ENCODE assay signal across 14 cellular contexts in genomic region chrX:2632533-2633504, GRCh38. TPM values are rescaled to one million over a fixed set of nuclear protein-coding genes. Genes with fewer than 3 reads are reported as not detected.
A peak's percentile ranks its signal among the peaks of the same experiment; 100 is the strongest.
DNase-seq lines count a peak whose midpoint lies in the region; ATAC-seq and TF ChIP-seq lines count a peak whose summit lies in the region.
"Had no signal": no experiment of that assay in that cellular context is flagged by ENCODE, and none has a peak within 500 bp of the region (broad histone marks: within the 10 kb centered on the region; RNA-seq: fewer than 3 reads in every experiment).

No MANE protein-coding gene starts in this region.

- H3K4me1 ChIP-seq in neuronal stem cell (ENCODE audit: control insufficient read depth in 2 of 2, insufficient read depth in 1 of 2, low read depth in 1 of 2, low read length in 2 of 2): no peaks in the 10 kb centered on the region
- H3K4me1 ChIP-seq: BE2C, parathyroid adenoma had no signal

- H3K27me3 ChIP-seq in SU-DHL-6 (ENCODE audit: low read length) (no peaks in the 10 kb centered on the region), neuronal stem cell (ENCODE audit: control insufficient read depth in 3 of 3, insufficient read depth in 3 of 3, low read depth in 1 of 3, low read length in 3 of 3) (no peaks in the 10 kb centered on the region)
- H3K27me3 ChIP-seq: BE2C, cardiac muscle cell had no signal

- H4K8ac ChIP-seq in neuronal stem cell (ENCODE audit: low read depth, low read length): no peak overlapping the region

- peak; percentile 43 for ATAC-seq in GM18909 (IDR thresholded peaks at IDR 0.05; ENCODE audit: poor library complexity, unreplicated experiment)
- ATAC-seq: SK-N-SH treated with all-trans-retinoic acid at 6 μM for 48 hours had no signal

- no peak overlapping the region for H3K14ac ChIP-seq in neuronal stem cell (ENCODE audit: low read length)

- H2BK12ac ChIP-seq in neuronal stem cell (ENCODE audit: low read length): no peak overlapping the region

- H3K79me1 ChIP-seq in neuronal stem cell (ENCODE audit: low read depth, low read length): no peaks in the 10 kb centered on the region

- WGBS in neuronal stem cell (ENCODE audit: extremely low coverage in 2 of 2, insufficient read length in 2 of 2, insufficient replicate concordance in 1 of 2), 2 donors: no CpG with 5 or more reads among the region's 9 CpGs

- H4K91ac ChIP-seq in neuronal stem cell (ENCODE audit: low read depth, low read length, poor library complexity): no peak overlapping the region

- H2AFZ ChIP-seq in SU-DHL-6 (ENCODE audit: low read depth, low read length, severe bottlenecking) (peak overlapping the region; percentile 74), neuronal stem cell (ENCODE audit: low read length) (no peak overlapping the region)
- H2AFZ ChIP-seq: parathyroid adenoma had no signal

- H3K4me3 ChIP-seq in SU-DHL-6 (ENCODE audit: insufficient read depth, low read length, poor library complexity, severe bottlenecking): no peak overlapping the region
- no peak overlapping the region for H3K4me3 ChIP-seq in neuronal stem cell (ENCODE audit: low read length in 2 of 2)
- H3K4me3 ChIP-seq: cardiac muscle cell had no signal

- H3K36me3 ChIP-seq in SU-DHL-6 (ENCODE audit: low read length) (peaks cover 7% of the 10 kb centered on the region; the same call in 1 of the 2 replicates), neuronal stem cell (replicated peaks in 1 of 2; ENCODE audit: control insufficient read depth in 2 of 2, insufficient read depth in 2 of 2, low read length in 2 of 2) (peaks cover 13 to 14% of the 10 kb centered on the region in 2 donors)
- H3K36me3 ChIP-seq: BE2C, cardiac muscle cell had no signal

- peak overlapping the region; percentile 35 to 95 (median 90) for H3K27ac Mint-ChIP-seq in CD14-positive monocyte
- no peak overlapping the region for H3K27ac Mint-ChIP-seq in progenitor cell of endocrine pancreas

- H3K4me3 Mint-ChIP-seq in CD14-positive monocyte (no peak overlapping the region), progenitor cell of endocrine pancreas (ENCODE audit: low read depth) (no peak overlapping the region)

- no peak overlapping the region for H3K4ac ChIP-seq in neuronal stem cell (ENCODE audit: low read length)

- no peak overlapping the region for H2BK15ac ChIP-seq in neuronal stem cell (ENCODE audit: low read length)

- no peaks in the 10 kb centered on the region for H3K79me2 ChIP-seq in SU-DHL-6 (ENCODE audit: insufficient read depth, low read length)
- H3K79me2 ChIP-seq: parathyroid adenoma had no signal

- H2BK5ac ChIP-seq in neuronal stem cell (ENCODE audit: low read length): no peak overlapping the region

- H3K4me2 ChIP-seq in SU-DHL-6 (ENCODE audit: low read depth, low read length, poor library complexity, severe bottlenecking) (no peak overlapping the region), neuronal stem cell (ENCODE audit: insufficient read depth, low read length, poor library complexity, severe bottlenecking) (no peak overlapping the region)

- peaks cover 40% of the 10 kb centered on the region for H3F3A ChIP-seq in SU-DHL-6 (ENCODE audit: insufficient read depth)

- peaks cover 4% of the 10 kb centered on the region for H3K4me1 Mint-ChIP-seq in CD14-positive monocyte
- H3K4me1 Mint-ChIP-seq in progenitor cell of endocrine pancreas (ENCODE audit: low read depth): no peaks in the 10 kb centered on the region

- H3K27me3 Mint-ChIP-seq in CD14-positive monocyte (ENCODE audit: low read depth in 3 of 3) (peaks cover 0 to 28% (median 0%) of the 10 kb centered on the region in 3 donors), progenitor cell of endocrine pancreas (no peaks in the 10 kb centered on the region)

- H3K18ac ChIP-seq in neuronal stem cell (ENCODE audit: low read length): no peak overlapping the region

- no peak overlapping the region for H3K23ac ChIP-seq in neuronal stem cell (ENCODE audit: low read depth, low read length, poor library complexity)

- H3K36me3 Mint-ChIP-seq in CD14-positive monocyte (peaks cover 54 to 75% of the 10 kb centered on the region in 2 donors), progenitor cell of endocrine pancreas (ENCODE audit: insufficient read depth) (peaks cover 49% of the 10 kb centered on the region)

- H3K9ac ChIP-seq in SU-DHL-6 (ENCODE audit: low read length) (no peak overlapping the region), neuronal stem cell (ENCODE audit: low read depth, low read length, poor library complexity) (no peak overlapping the region)
- H3K9ac ChIP-seq: parathyroid adenoma had no signal

- intact Hi-C loops in CD14-positive monocyte (cut with micrococcal nuclease): loop anchor here (5.0 kb wide), 3 partner anchors 64 to 79 kb away; no protein-coding TSS in a partner anchor

- no peaks in the 10 kb centered on the region for H3K9me2 ChIP-seq in SU-DHL-6 (replicated peaks; ENCODE audit: insufficient read depth, low read length)

- H3K27ac ChIP-seq in SU-DHL-6 (ENCODE audit: low read depth, low read length): peak overlapping the region; percentile 82; the same call in 1 of the 2 replicates
- no peak overlapping the region for H3K27ac ChIP-seq in neuronal stem cell (replicated peaks; ENCODE audit: low read length)
- H3K27ac ChIP-seq: cardiac muscle cell, parathyroid adenoma had no signal

- H4K20me1 ChIP-seq in SU-DHL-6 (ENCODE audit: low read depth, low read length): no peaks in the 10 kb centered on the region

- TF ChIP-seq CTCF in CD14-positive monocyte (IDR thresholded peaks at IDR 0.05): no peak
- TF ChIP-seq CTCF in SU-DHL-6 (IDR thresholded peaks at IDR 0.05; ENCODE audit: insufficient read depth, low read length, poor library complexity, severe bottlenecking): no peak
- no peak for TF ChIP-seq CTCF in progenitor cell of endocrine pancreas (IDR thresholded peaks at IDR 0.05; ENCODE audit: unreplicated experiment)

- no peaks in the 10 kb centered on the region; the same call in 1 of the 2 replicates for H3K9me3 ChIP-seq in SU-DHL-6 (ENCODE audit: insufficient read depth, low read length)
- H3K9me3 ChIP-seq in neuronal stem cell (replicated peaks in 1 of 2; ENCODE audit: control insufficient read depth in 2 of 2, insufficient read depth in 1 of 2, low read depth in 1 of 2, low read length in 2 of 2): no peaks in the 10 kb centered on the region
- H3K9me3 ChIP-seq: BE2C had no signal

- DNase-seq in CD14-positive monocyte (ENCODE audit: low spot score): no peak
- peak; percentile 15 for DNase-seq in iris pigment epithelial cell (ENCODE audit: low read depth)
- no peak for DNase-seq in neuronal stem cell (ENCODE audit: low spot score)
- DNase-seq in NOMO-1 treated with DMSO at 0.1 percent for 48 hours (lab: John Stamatoyannopoulos, UW; ENCODE audit: unreplicated experiment): no peak
- DNase-seq in progenitor cell of endocrine pancreas (ENCODE audit: low spot score, unreplicated experiment): no peak
- no peak for DNase-seq in NCI-H774 (lab: John Stamatoyannopoulos, UW)
- DNase-seq: BE2C, mesendoderm, NCI-H2081 treated with DMSO at 0.1 percent for 48 hours had no signal

- H3K9me3 Mint-ChIP-seq in CD14-positive monocyte (peaks cover 29 to 50% (median 49%) of the 10 kb centered on the region in 7 donors), progenitor cell of endocrine pancreas (ENCODE audit: low read depth) (peaks cover 29% of the 10 kb centered on the region)

- no peak overlapping the region for H2AK5ac ChIP-seq in neuronal stem cell (ENCODE audit: low read depth, low read length)

- H2BK120ac ChIP-seq in neuronal stem cell (ENCODE audit: low read depth, low read length): no peak overlapping the region

RNA-seq across cellular contexts. Expression of gene CD99, which starts 58.3 kb away (rescaled TPM):
- polyA plus RNA-seq in CD14-positive monocyte: 100 to 1,000 TPM; 184 to 217 TPM
- 460 TPM for polyA plus RNA-seq in neuronal stem cell (2013, experiment 1 of 2)
- polyA plus RNA-seq in neuronal stem cell (2013, experiment 2 of 2): 454 TPM
- total RNA-seq in progenitor cell of endocrine pancreas: 328 and 362 TPM in 2 replicates
